ENCODE assay signal across 8 cellular contexts in genomic region chr2:48315847-48316194, GRCh38. TPM values are rescaled to one million over a fixed set of nuclear protein-coding genes. Genes with fewer than 3 reads are reported as not detected.
DNase-seq lines count a peak whose midpoint lies in the region; ATAC-seq, FAIRE-seq and TF ChIP-seq lines count a peak whose summit lies in the region.

No MANE protein-coding gene starts in this region.

- H3K9me3 ChIP-seq in keratinocyte (ENCODE audit: control insufficient read depth, low read depth, low read length): no peaks in the 10 kb centered on the region

- H3K27ac ChIP-seq in keratinocyte (ENCODE audit: control insufficient read depth, insufficient read depth, low read length): peak overlapping the region; percentile 91

- H3K36me3 Mint-ChIP-seq in activated naive CD8-positive, alpha-beta T cell: peaks cover 6% of the 10 kb centered on the region

- no peak for TF ChIP-seq CTCF in keratinocyte (optimal IDR thresholded peaks at IDR 0.05 in 1 of 3, IDR thresholded peaks at IDR 0.05 in 1 of 3, conservative IDR thresholded peaks at IDR 0.05 in 1 of 3; ENCODE audit: extremely low read depth in 1 of 3, insufficient read depth in 2 of 3, low read length in 3 of 3)

- peak; percentile 27 for DNase-seq in NCI-H345 (lab: John Stamatoyannopoulos, UW)
- DNase-seq in NCI-H345 treated with DMSO at 0.1 percent for 48 hours (lab: John Stamatoyannopoulos, UW; ENCODE audit: unreplicated experiment): no peak
- no peak for DNase-seq in keratinocyte (ENCODE audit: low read depth, low spot score)
- peak; percentile 51 for DNase-seq in stimulated activated CD4-positive, alpha-beta T cell treated with anti-CD3 and anti-CD28 coated beads, Interleukin-4, amount 100 ng/mL, for 24 hours
- DNase-seq in foreskin melanocyte: no peak

- no peaks in the 10 kb centered on the region for H3K27me3 ChIP-seq in keratinocyte (ENCODE audit: control insufficient read depth, extremely low read depth, insufficient read depth, low read length)

- H3K9me3 Mint-ChIP-seq in activated naive CD8-positive, alpha-beta T cell (ENCODE audit: low read depth): peaks cover 5% of the 10 kb centered on the region

- dilution Hi-C loops in keratinocyte (cut with MboI; ENCODE audit: extremely low pct_ligation_motif_present, low sequenced_read_pairs): no loop called here

- ATAC-seq in HG02852 (IDR thresholded peaks at IDR 0.05; ENCODE audit: unreplicated experiment): peak; percentile 10

- peak overlapping the region; percentile 66 to 96 (median 68) for H3K4me3 ChIP-seq in keratinocyte (ENCODE audit: control insufficient read depth in 2 of 3, extremely low read depth in 1 of 3, insufficient read depth in 2 of 3, low read depth in 1 of 3, low read length in 3 of 3)

- H3K4me1 Mint-ChIP-seq in activated naive CD8-positive, alpha-beta T cell (ENCODE audit: low read depth): peaks cover 45% of the 10 kb centered on the region

- no peaks in the 10 kb centered on the region for H3K9me1 ChIP-seq in keratinocyte (ENCODE audit: control insufficient read depth, extremely low read depth, insufficient read depth, low read length)

- H2AFZ ChIP-seq in keratinocyte (ENCODE audit: control insufficient read depth, low read length): peak overlapping the region; percentile 85

- H3K36me3 ChIP-seq in keratinocyte (ENCODE audit: control insufficient read depth in 2 of 2, extremely low read depth in 1 of 2, insufficient read depth in 2 of 2, low read length in 2 of 2): no peaks in the 10 kb centered on the region

- peaks cover 2% of the 10 kb centered on the region for H4K20me1 ChIP-seq in keratinocyte (ENCODE audit: control insufficient read depth, extremely low read depth, insufficient read depth, low read length)

- peaks cover 8% of the 10 kb centered on the region for H3K4me1 ChIP-seq in keratinocyte (ENCODE audit: control insufficient read depth, extremely low read depth, insufficient read depth, low read length)

- H3K4me2 ChIP-seq in keratinocyte (ENCODE audit: control insufficient read depth, extremely low read depth, insufficient read depth, low read depth, low read length): peak overlapping the region; percentile 90

- H3K27ac Mint-ChIP-seq in activated naive CD8-positive, alpha-beta T cell: peak overlapping the region; percentile 98

- peak overlapping the region; percentile 96 for H3K9ac ChIP-seq in keratinocyte (ENCODE audit: control insufficient read depth, extremely low read depth, insufficient read depth, low read length)

- H3K4me3 Mint-ChIP-seq in activated naive CD8-positive, alpha-beta T cell: peak overlapping the region; percentile 96

- peak; percentile 58 for FAIRE-seq in keratinocyte (lab: Jason Lieb, UNC)

- peaks cover 58% of the 10 kb centered on the region for H3K79me2 ChIP-seq in keratinocyte (ENCODE audit: control insufficient read depth, insufficient read depth, low read length)

- H3K27me3 Mint-ChIP-seq in activated naive CD8-positive, alpha-beta T cell: no peaks in the 10 kb centered on the region

TF ChIP-seq in PFSK-1, 5 proteins besides CTCF, POLR2A, EP300 and RAD21:
- no peak for TF ChIP-seq POLR2AphosphoS5 (IDR thresholded peaks at IDR 0.05; ENCODE audit: low read depth, low read length)
- TF ChIP-seq FOXP2 (optimal IDR thresholded peaks at IDR 0.05; ENCODE audit: borderline replicate concordance, extremely low read depth, extremely low read length, insufficient read depth): no peak
- TF ChIP-seq REST (IDR thresholded peaks at IDR 0.05; ENCODE audit: insufficient read depth in 1 of 2, low read depth in 2 of 2, low read length in 2 of 2): no peak
- peak; percentile 61; the same call in 1 of the 2 replicates for TF ChIP-seq SIN3A (IDR thresholded peaks at IDR 0.05; ENCODE audit: borderline replicate concordance, insufficient read depth, low read length)

RNA-seq across cellular contexts. Expression of gene FOXN2, which starts 1.3 kb away (rescaled TPM):
- polyA plus RNA-seq in PFSK-1 (2012; ENCODE audit: insufficient read length, low read depth): 4.6 TPM
- 12.2 to 19.6 TPM (median 15.5 TPM) in 3 replicates for polyA plus RNA-seq in keratinocyte
- 6.6 TPM for polyA plus RNA-seq in keratinocyte (2011; ENCODE audit: low read depth)
- 6.9 and 13.6 TPM in 2 replicates for polyA plus RNA-seq in keratinocyte (2011; cell fraction: cytosol; rRNA removed)
- polyA plus RNA-seq in keratinocyte (2011; cell fraction: nucleus; rRNA removed): 17.2 and 20.3 TPM in 2 replicates
- polyA plus RNA-seq in keratinocyte (2012; ENCODE audit: low replicate concordance): 8.8 and 12.3 TPM in 2 replicates
- polyA minus RNA-seq in keratinocyte: 5.8 to 44.3 TPM (median 23.1 TPM) in 3 replicates
- polyA minus RNA-seq in keratinocyte (2011; cell fraction: cytosol; rRNA and poly(A)+ RNA removed): 14.2 TPM
- 21.6 and 41.6 TPM in 2 replicates for polyA minus RNA-seq in keratinocyte (2011; cell fraction: nucleus; rRNA and poly(A)+ RNA removed)

Comparison
In these comparisons a context has a peak if more than half of its experiments do, and no peak if none do; other contexts are left out.
1. DNase-seq: peak in NCI-H345 (single experiment) and stimulated activated CD4-positive, alpha-beta T cell treated with anti-CD3 and anti-CD28 coated beads, Interleukin-4, amount 100 ng/mL, for 24 hours (single experiment); none in NCI-H345 treated with DMSO at 0.1 percent for 48 hours (single experiment), keratinocyte (single experiment) and foreskin melanocyte (single experiment).